Comparison of ENCODE assay signal across 29 cellular contexts in the genomic region with DNA sequence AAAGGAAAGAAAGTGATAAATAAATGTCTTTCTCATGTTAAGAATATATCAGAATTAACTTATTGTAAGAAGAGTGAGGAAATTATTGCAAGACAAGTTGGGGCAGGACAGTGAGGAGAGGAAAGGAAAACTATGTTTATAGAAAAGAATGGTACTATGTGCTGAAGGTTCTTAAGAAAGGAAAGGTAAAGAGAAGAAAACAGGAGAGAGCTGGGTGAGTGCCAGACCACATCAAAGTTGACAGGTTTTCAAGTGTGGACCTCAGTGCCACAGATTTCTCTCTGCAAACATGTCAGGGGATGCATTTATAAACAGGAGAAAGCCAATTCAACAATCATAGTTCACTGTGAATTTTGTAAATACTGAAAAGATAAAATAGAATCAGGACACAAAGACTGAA.
"Had no signal": no experiment of that assay in that cellular context is flagged by ENCODE, and none has a peak within 500 bp of the region (broad histone marks: within the 10 kb centered on the region; RNA-seq: fewer than 3 reads in every experiment).

No MANE protein-coding gene starts in this region.

- H3K9me3 ChIP-seq: ovary, psoas muscle, right atrium auricular region, tibial artery, upper lobe of right lung had no signal

- H3K4me3 ChIP-seq: ovary, psoas muscle, right atrium auricular region, smooth muscle cell, tibial artery, upper lobe of right lung had no signal

- H3K27me3 ChIP-seq: brain microvascular endothelial cell, ovary, right atrium auricular region, tibial artery, upper lobe of right lung had no signal

- DNase-seq: activated CD4-positive, alpha-beta T cell treated with anti-CD3 and anti-CD28 coated beads for 4 hours; activated CD4-positive, alpha-beta T cell treated with anti-CD3 and anti-CD28 coated beads, Interleukin-2, amount 50 U/mL, for 4 hours; activated CD8-positive, alpha-beta memory T cell treated with anti-CD3 and anti-CD28 coated beads for 24 hours; activated effector memory CD4-positive, alpha-beta T cell treated with anti-CD3 and anti-CD28 coated beads, Interleukin-2, amount 50 U/mL, for 16 hours; activated naive CD4-positive, alpha-beta T cell treated with anti-CD3 and anti-CD28 coated beads, Interleukin-2, amount 50 U/mL, for 16 hours; activated T-cell treated with anti-CD3 and anti-CD28 coated beads, Interleukin-2, amount 50 U/mL, for 1 hour; amniotic stem cell; brain microvascular endothelial cell; caudate nucleus; cortex of kidney; effector memory CD8-positive, alpha-beta T cell; head of caudate nucleus; hippocampal formation; kidney; left colon; midbrain; naive thymus-derived CD4-positive, alpha-beta T cell; ovary; psoas muscle; stimulated activated CD4-positive, alpha-beta T cell treated with anti-CD3 and anti-CD28 coated beads, Interleukin-1b, Interleukin-23, amount 100 ng/mL, for 48 hours; stimulated activated CD4-positive, alpha-beta T cell treated with anti-CD3 and anti-CD28 coated beads, Interleukin-4, amount 100 ng/mL, for 4 hours; stimulated activated CD8-positive, alpha-beta memory T cell treated with anti-CD3 and anti-CD28 coated beads, Interleukin-4, amount 100 ng/mL, for 48 hours; stimulated activated naive CD8-positive, alpha-beta T cell treated with anti-CD3 and anti-CD28 coated beads, Interleukin-15, amount 100 ng/mL, for 72 hours; tibial artery; upper lobe of right lung had no signal

- ATAC-seq: effector memory CD8-positive, alpha-beta T cell; left colon; naive thymus-derived CD4-positive, alpha-beta T cell; psoas muscle; stimulated activated memory B cell treated with anti-CD40 and anti-IgM and Interleukin-4, amounts not matched to agents 10 μg/mL and 1 μg/mL and 100 μg/mL, for 72 hours; stimulated activated naive CD8-positive, alpha-beta T cell treated with anti-CD3 and anti-CD28 coated beads, Interleukin-15, amount 100 ng/mL, for 72 hours; upper lobe of right lung had no signal

- H3K4me1 ChIP-seq: psoas muscle, right atrium auricular region, tibial artery, upper lobe of right lung had no signal

- H3K27ac ChIP-seq: brain microvascular endothelial cell, ovary, psoas muscle, right atrium auricular region, tibial artery, upper lobe of right lung, VCaP had no signal

- H3K4me2 ChIP-seq: smooth muscle cell had no signal

- H3K36me3 ChIP-seq: brain microvascular endothelial cell, ovary, right atrium auricular region, tibial artery, upper lobe of right lung had no signal
